ENCODE assay signal across 1 cellular context in the genomic region with DNA sequence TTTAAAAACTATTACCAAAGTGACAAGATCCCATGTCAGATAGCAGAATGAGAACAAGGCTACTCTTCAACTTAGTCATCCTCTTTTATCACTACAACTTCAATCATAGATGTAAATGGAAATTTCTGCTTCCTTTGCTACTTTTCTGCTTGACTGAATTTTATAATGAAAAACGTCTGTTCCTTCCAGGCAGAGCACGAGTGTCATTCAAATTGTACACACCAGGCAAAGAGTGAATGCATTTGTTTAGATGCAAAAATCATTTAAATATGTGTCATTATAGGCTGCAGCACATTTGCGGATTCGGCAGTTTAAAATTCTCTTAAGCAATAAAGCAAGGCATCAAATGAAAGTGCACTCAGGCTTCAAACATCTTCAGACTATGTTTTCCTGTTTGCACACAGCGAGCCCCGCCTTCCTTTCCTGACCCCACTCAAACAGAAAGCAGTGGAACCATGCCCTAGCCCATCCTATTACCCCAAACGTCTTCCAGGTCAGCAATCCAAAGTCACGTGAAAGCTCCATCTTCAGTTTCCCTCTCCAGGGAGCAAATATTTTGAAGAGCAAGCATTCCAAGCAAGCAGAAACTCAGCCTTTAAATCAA.
TF ChIP-seq lines count a peak whose summit lies in the region.

No MANE protein-coding gene starts in this region.

TF ChIP-seq in H1, 55 proteins besides CTCF, POLR2A, EP300 and RAD21 (continued from another document):
- TF ChIP-seq SIN3A (conservative IDR thresholded peaks at IDR 0.05 in 1 of 2, IDR thresholded peaks at IDR 0.05 in 1 of 2; ENCODE audit: low read depth in 1 of 2, low read length in 2 of 2) (no peak), KDM5A (IDR thresholded peaks at IDR 0.05; ENCODE audit: low read length) (no peak), TEAD4 (IDR thresholded peaks at IDR 0.05; ENCODE audit: low read depth, low read length) (peak; percentile 66; the same call in 1 of the 2 replicates)
